11 cellular contexts compared by ENCODE assay signal in genomic region chr5:72954389-72954788, GRCh38. TPM values are rescaled to one million over a fixed set of nuclear protein-coding genes. Genes with fewer than 3 reads are reported as not detected.
DNase-seq lines count a peak whose midpoint lies in the region; ATAC-seq, FAIRE-seq and TF ChIP-seq lines count a peak whose summit lies in the region.
"Had no signal": no experiment of that assay in that cellular context is flagged by ENCODE, and none has a peak within 500 bp of the region (broad histone marks: within the 10 kb centered on the region; RNA-seq: fewer than 3 reads in every experiment).

No MANE protein-coding gene starts in this region.

- H3K9me3 Mint-ChIP-seq in activated CD8-positive, alpha-beta T cell treated with anti-CD3 and anti-CD28 coated beads, Interleukin-2, amount 10 ng/mL, durations not matched to agents 7 days and 5 days (ENCODE audit: insufficient read depth) = no peaks in the 10 kb centered on the region
- no peaks in the 10 kb centered on the region for H3K9me3 Mint-ChIP-seq in activated CD8-positive, alpha-beta T cell treated with anti-CD3 and anti-CD28 coated beads for 36 hours
- peaks cover 1% of the 10 kb centered on the region for H3K9me3 Mint-ChIP-seq in astrocyte (ENCODE audit: unreplicated experiment)

- POLR2A ChIA-PET in activated CD8-positive, alpha-beta T cell treated with anti-CD3 and anti-CD28 coated beads, Interleukin-2, amount 10 ng/mL, durations not matched to agents 7 days and 5 days (lab: Charles Lee) = no interaction called here
- POLR2A ChIA-PET in activated CD8-positive, alpha-beta T cell treated with anti-CD3 and anti-CD28 coated beads for 36 hours (lab: Charles Lee) = interaction anchor here (1.4 kb wide), 1 partner anchor 106 kb away, joined by 4 read pairs; no protein-coding TSS in a partner anchor

- H3K4me2 ChIP-seq in astrocyte (ENCODE audit: low read length) = peak overlapping the region; percentile 91

- WGBS in right lobe of liver (ENCODE audit: insufficient coverage, low coverage, low lambda C conversion rate, missing lambda C conversion rate) = 80% methylated on average over 4 of the region's 7 CpGs
- 47 to 63% methylated on average over 7 of the region's 7 CpGs for WGBS in testis, 2 donors

- CTCF ChIA-PET in activated CD8-positive, alpha-beta T cell treated with anti-CD3 and anti-CD28 coated beads, Interleukin-2, amount 10 ng/mL, durations not matched to agents 7 days and 5 days (lab: Charles Lee) = interaction anchor here (0.7 kb wide), 1 partner anchor 219 kb away, joined by 3 read pairs; no protein-coding TSS in a partner anchor
- CTCF ChIA-PET in activated CD8-positive, alpha-beta T cell treated with anti-CD3 and anti-CD28 coated beads for 36 hours (lab: Charles Lee) = interaction anchor here (1.8 kb wide), 1 partner anchor 500 kb away, joined by 4 read pairs; no protein-coding TSS in a partner anchor

- H3K4me3 Mint-ChIP-seq in activated CD8-positive, alpha-beta T cell treated with anti-CD3 and anti-CD28 coated beads, Interleukin-2, amount 10 ng/mL, durations not matched to agents 7 days and 5 days = peak overlapping the region; percentile 90
- no peak overlapping the region for H3K4me3 Mint-ChIP-seq in activated CD8-positive, alpha-beta T cell treated with anti-CD3 and anti-CD28 coated beads for 36 hours
- peak overlapping the region; percentile 90 for H3K4me3 Mint-ChIP-seq in astrocyte (ENCODE audit: unreplicated experiment)

- no peak for TF ChIP-seq CTCF in activated CD8-positive, alpha-beta T cell treated with anti-CD3 and anti-CD28 coated beads for 36 hours (IDR thresholded peaks at IDR 0.05)
- TF ChIP-seq CTCF in astrocyte (IDR thresholded peaks at IDR 0.05; ENCODE audit: insufficient read depth, low read depth, low read length) (no peak), right lobe of liver (IDR thresholded peaks at IDR 0.05) (no peak), testis (IDR thresholded peaks at IDR 0.05) (no peak)

- no peaks in the 10 kb centered on the region for H3K36me3 ChIP-seq in astrocyte (ENCODE audit: insufficient read depth, low read length)
- no peaks in the 10 kb centered on the region for H3K36me3 ChIP-seq in right lobe of liver
- no peaks in the 10 kb centered on the region for H3K36me3 ChIP-seq in testis (ENCODE audit: low read depth, missing control alignments)

- no peak overlapping the region for H3K9ac ChIP-seq in astrocyte (ENCODE audit: low read length)

- no peak for ATAC-seq in activated CD8-positive, alpha-beta T cell treated with anti-CD3 and anti-CD28 coated beads, Interleukin-2, amount 10 ng/mL, durations not matched to agents 7 days and 5 days
- no peak for ATAC-seq in activated CD8-positive, alpha-beta T cell treated with anti-CD3 and anti-CD28 coated beads for 36 hours
- ATAC-seq in right lobe of liver (no peak), GM19455 (IDR thresholded peaks at IDR 0.05; ENCODE audit: unreplicated experiment) (no peak)

- H3K27me3 Mint-ChIP-seq in activated CD8-positive, alpha-beta T cell treated with anti-CD3 and anti-CD28 coated beads, Interleukin-2, amount 10 ng/mL, durations not matched to agents 7 days and 5 days (ENCODE audit: low read depth) = peaks cover 48% of the 10 kb centered on the region
- H3K27me3 Mint-ChIP-seq in activated CD8-positive, alpha-beta T cell treated with anti-CD3 and anti-CD28 coated beads for 36 hours = peaks cover 41% of the 10 kb centered on the region
- H3K27me3 Mint-ChIP-seq in astrocyte (ENCODE audit: low read depth, unreplicated experiment) = no peaks in the 10 kb centered on the region

- DNase-seq in activated CD8-positive, alpha-beta T cell treated with anti-CD3 and anti-CD28 coated beads, Interleukin-2, amount 10 ng/mL, durations not matched to agents 7 days and 5 days = no peak
- no peak for DNase-seq in activated CD8-positive, alpha-beta T cell treated with anti-CD3 and anti-CD28 coated beads for 36 hours
- DNase-seq in astrocyte (ENCODE audit: low read depth) = no peak
- no peak for DNase-seq in right lobe of liver
- no peak for DNase-seq in testis
- DNase-seq in activated CD4-positive, CD25-positive, alpha-beta regulatory T cell (lab: John Stamatoyannopoulos, UW) = no peak
- no peak for DNase-seq in frontal cortex (ENCODE audit: low spot score in 2 of 2)
- DNase-seq: ACHN, midbrain, NCI-H510A treated with DMSO at 0.1 percent for 48 hours had no signal

- peaks cover 16% of the 10 kb centered on the region for H3K4me1 Mint-ChIP-seq in activated CD8-positive, alpha-beta T cell treated with anti-CD3 and anti-CD28 coated beads, Interleukin-2, amount 10 ng/mL, durations not matched to agents 7 days and 5 days (ENCODE audit: low read depth)
- peaks cover 13% of the 10 kb centered on the region for H3K4me1 Mint-ChIP-seq in activated CD8-positive, alpha-beta T cell treated with anti-CD3 and anti-CD28 coated beads for 36 hours (ENCODE audit: low read depth)
- peaks cover 15% of the 10 kb centered on the region for H3K4me1 Mint-ChIP-seq in astrocyte (ENCODE audit: low read depth, unreplicated experiment)

- TF ChIP-seq POLR2A in right lobe of liver (IDR thresholded peaks at IDR 0.05) = no peak
- TF ChIP-seq POLR2A in testis (IDR thresholded peaks at IDR 0.05) = no peak

- H3K27me3 ChIP-seq in astrocyte (ENCODE audit: insufficient read depth, low read length) = no peaks in the 10 kb centered on the region
- no peaks in the 10 kb centered on the region for H3K27me3 ChIP-seq in right lobe of liver
- H3K27me3 ChIP-seq in testis = no peaks in the 10 kb centered on the region

- intact Hi-C loops in activated CD8-positive, alpha-beta T cell treated with anti-CD3 and anti-CD28 coated beads for 36 hours (cut with micrococcal nuclease) = no loop called here
- intact Hi-C loops in right lobe of liver (cut with DNase I) (no loop called here), testis (cut with DNase I; ENCODE audit: low total_unique reads) (no loop called here)

- no peak overlapping the region for H3K27ac Mint-ChIP-seq in activated CD8-positive, alpha-beta T cell treated with anti-CD3 and anti-CD28 coated beads, Interleukin-2, amount 10 ng/mL, durations not matched to agents 7 days and 5 days
- no peak overlapping the region for H3K27ac Mint-ChIP-seq in activated CD8-positive, alpha-beta T cell treated with anti-CD3 and anti-CD28 coated beads for 36 hours
- H3K27ac Mint-ChIP-seq in astrocyte (ENCODE audit: unreplicated experiment) = peak overlapping the region; percentile 30

- H3K4me1 ChIP-seq in astrocyte (ENCODE audit: insufficient read depth, low read length) (peaks cover 32% of the 10 kb centered on the region), right lobe of liver (peaks cover 0 to 14% (median 0%) of the 10 kb centered on the region in 4 donors), testis (peaks cover 13% of the 10 kb centered on the region)

- H3K4me3 ChIP-seq in astrocyte (ENCODE audit: insufficient read depth, low read depth, low read length) (no peak overlapping the region), right lobe of liver (no peak overlapping the region), testis (peak overlapping the region in 1 of 2 donors; percentile 83)

- H4K20me1 ChIP-seq in astrocyte (ENCODE audit: insufficient read depth, low read length) = peaks cover 4% of the 10 kb centered on the region

- H3K9me3 ChIP-seq in astrocyte (ENCODE audit: insufficient read depth, low read depth, low read length) (no peaks in the 10 kb centered on the region), right lobe of liver (no peaks in the 10 kb centered on the region), testis (no peaks in the 10 kb centered on the region)

- no peak overlapping the region for H2AFZ ChIP-seq in astrocyte (ENCODE audit: low read depth, low read length)

- H3K27ac ChIP-seq in astrocyte (ENCODE audit: low read depth, low read length) = peak overlapping the region; percentile 11
- H3K27ac ChIP-seq in right lobe of liver = peak overlapping the region; percentile 92 to 97 (median 94)
- peak overlapping the region; percentile 96 to 100 for H3K27ac ChIP-seq in testis

- FAIRE-seq in astrocyte (lab: Jason Lieb, UNC) = no peak
- FAIRE-seq in frontal cortex (lab: Jason Lieb, UNC) = no peak

- no peaks in the 10 kb centered on the region for H3K36me3 Mint-ChIP-seq in activated CD8-positive, alpha-beta T cell treated with anti-CD3 and anti-CD28 coated beads, Interleukin-2, amount 10 ng/mL, durations not matched to agents 7 days and 5 days (ENCODE audit: low read depth)
- H3K36me3 Mint-ChIP-seq in activated CD8-positive, alpha-beta T cell treated with anti-CD3 and anti-CD28 coated beads for 36 hours (ENCODE audit: low read depth) = no peaks in the 10 kb centered on the region
- peaks cover 3% of the 10 kb centered on the region for H3K36me3 Mint-ChIP-seq in astrocyte (ENCODE audit: low read depth, unreplicated experiment)

- peaks cover 38% of the 10 kb centered on the region for H3K79me2 ChIP-seq in astrocyte (ENCODE audit: insufficient read depth, low read length)

RNA-seq across cellular contexts. Expression of gene FCHO2, which starts 1.5 kb away (rescaled TPM):
- total RNA-seq in activated CD8-positive, alpha-beta T cell treated with anti-CD3 and anti-CD28 coated beads, Interleukin-2, amount 10 ng/mL, durations not matched to agents 7 days and 5 days = under 1 TPM; 0.34 to 0.47 TPM
- 1 to 10 TPM in 1 of 2 experiments, under 1 TPM in 1; 0.32 to 1.0 TPM for total RNA-seq in activated CD8-positive, alpha-beta T cell treated with anti-CD3 and anti-CD28 coated beads for 36 hours
- 15.6 and 20.7 TPM in 2 replicates for total RNA-seq in astrocyte
- total RNA-seq in right lobe of liver = 10 to 100 TPM; 11.7 to 22.8 (median 14.8) TPM
- total RNA-seq in testis = 10 to 100 TPM; 18.7 to 20.6 TPM
- polyA plus RNA-seq in testis (ENCODE audit: insufficient read depth, low read depth, low replicate concordance) = 8.7 TPM
- 59.9 TPM for total RNA-seq in frontal cortex

Comparison
In these comparisons a context has a peak if more than half of its experiments do, and no peak if none do; other contexts are left out.
1. H3K27ac ChIP-seq: peak in every context shown above with its lines; median percentile 98 in testis; 94 in right lobe of liver; 11 in astrocyte.